Comparison of ENCODE assay signal across 1 cellular context in genomic region chr7:138223402-138223872, GRCh38.
TF ChIP-seq lines count a peak whose summit lies in the region.

No MANE protein-coding gene starts in this region.

TF ChIP-seq in K562, 482 proteins besides CTCF, POLR2A, EP300 and RAD21 (continued from another document and continues in another):
- TF ChIP-seq FOXO4 (CRISPR knock-in tag; IDR thresholded peaks at IDR 0.05) (0 out of 2 replicates have a peak, but pooled peaks have one; percentile 77), SOX6 (IDR thresholded peaks at IDR 0.05) (peak; percentile 54; the same call in 1 of the 2 replicates), ZNF592 (IDR thresholded peaks at IDR 0.05) (peak; percentile 98), HINFP (tag; conservative IDR thresholded peaks at IDR 0.05; ENCODE audit: low read depth) (peak; percentile 69), CHD2 (IDR thresholded peaks at IDR 0.05; ENCODE audit: low read depth, low read length) (no peak), ZNF140 (CRISPR knock-in tag; IDR thresholded peaks at IDR 0.05) (peak; percentile 79), STAT6 (CRISPR knock-in tag; IDR thresholded peaks at IDR 0.05) (no peak), CTBP1 (IDR thresholded peaks at IDR 0.05; ENCODE audit: borderline replicate concordance) (peak; percentile 34; the same call in 1 of the 2 replicates), PYGO2 (tag; IDR thresholded peaks at IDR 0.05) (peak; percentile 82), FOSL1 (tag; conservative IDR thresholded peaks at IDR 0.05) (no peak), MTA2 (IDR thresholded peaks at IDR 0.05; ENCODE audit: low read depth) (peak; percentile 76), L3MBTL2 (IDR thresholded peaks at IDR 0.05) (0 out of 2 replicates have a peak, but pooled peaks have one; percentile 15), TAF7 (tag; IDR thresholded peaks at IDR 0.05) (peak; percentile 30; the same call in 1 of the 2 replicates), MAZ (CRISPR knock-in tag; conservative IDR thresholded peaks at IDR 0.05 in 1 of 2, IDR thresholded peaks at IDR 0.05 in 1 of 2) (peak in 1 of 2 experiments; percentile 71; a peak in 2 of 4 replicates), TEAD4 (IDR thresholded peaks at IDR 0.05; ENCODE audit: low read length) (peak; percentile 81), TEAD4 (CRISPR knock-in tag; IDR thresholded peaks at IDR 0.05; ENCODE audit: borderline replicate concordance) (no peak), TRIM28 (IDR thresholded peaks at IDR 0.05) (peak; percentile 76), SRSF9 (IDR thresholded peaks at IDR 0.05; ENCODE audit: borderline replicate concordance, low read depth, low read length) (no peak), KAT7 (CRISPR knock-in tag; IDR thresholded peaks at IDR 0.05; ENCODE audit: borderline replicate concordance) (no peak), CBFA2T3 (IDR thresholded peaks at IDR 0.05) (peak; percentile 92), ZKSCAN8 (CRISPR knock-in tag; IDR thresholded peaks at IDR 0.05) (peak; percentile 35; the same call in 1 of the 2 replicates), ZNF75A (CRISPR knock-in tag; IDR thresholded peaks at IDR 0.05) (peak; percentile 73), ZNF384 (IDR thresholded peaks at IDR 0.05; ENCODE audit: low read depth, low read length) (no peak), IFI16 (CRISPR knock-in tag; IDR thresholded peaks at IDR 0.05) (peak; percentile 82), MTA3 (IDR thresholded peaks at IDR 0.05; ENCODE audit: borderline replicate concordance) (0 out of 2 replicates have a peak, but pooled peaks have one; percentile 23), ZNF740 (CRISPR knock-in tag; IDR thresholded peaks at IDR 0.05) (no peak), ZNF740 (tag; IDR thresholded peaks at IDR 0.05) (peak in 1 of 2 experiments; percentile 90; a peak in 2 of 4 replicates), BRCA1 (IDR thresholded peaks at IDR 0.05) (no peak), BRCA1 (CRISPR knock-in tag; IDR thresholded peaks at IDR 0.05) (no peak), NCOA4 (IDR thresholded peaks at IDR 0.05; ENCODE audit: partially characterized antibody) (no peak), BRF1 (IDR thresholded peaks at IDR 0.05; ENCODE audit: borderline replicate concordance, extremely low read depth, insufficient read length) (no peak), LCOR (CRISPR knock-in tag; IDR thresholded peaks at IDR 0.05) (no peak), ZNF780A (CRISPR knock-in tag; IDR thresholded peaks at IDR 0.05) (peak; percentile 85; the same call in 1 of the 2 replicates), BCOR (IDR thresholded peaks at IDR 0.05) (no peak), ZNF644 (tag; IDR thresholded peaks at IDR 0.05; ENCODE audit: low read depth) (0 out of 2 replicates have a peak, but pooled peaks have one; percentile 60), HNRNPL (IDR thresholded peaks at IDR 0.05; ENCODE audit: low read depth, low read length) (no peak), HDAC3 (IDR thresholded peaks at IDR 0.05; ENCODE audit: borderline replicate concordance, partially characterized antibody) (no peak), PHF20 (IDR thresholded peaks at IDR 0.05; ENCODE audit: partially characterized antibody) (no peak), ETV1 (tag; conservative IDR thresholded peaks at IDR 0.05; ENCODE audit: low read depth) (peak; percentile 56), ZNF696 (CRISPR knock-in tag; conservative IDR thresholded peaks at IDR 0.05) (no peak), ARID1B (IDR thresholded peaks at IDR 0.05) (peak; percentile 91), ERF (CRISPR knock-in tag; IDR thresholded peaks at IDR 0.05) (0 out of 2 replicates have a peak, but pooled peaks have one; percentile 60), TSHZ1 (CRISPR knock-in tag; IDR thresholded peaks at IDR 0.05) (peak; percentile 85), KDM5B (IDR thresholded peaks at IDR 0.05; ENCODE audit: insufficient replicate concordance, low read depth, low read length) (no peak), MTF1 (CRISPR knock-in tag; IDR thresholded peaks at IDR 0.05; ENCODE audit: borderline replicate concordance) (peak; percentile 82; the same call in 1 of the 2 replicates), CCNT2 (IDR thresholded peaks at IDR 0.05; ENCODE audit: borderline replicate concordance, extremely low read depth, insufficient read length, low read depth, low read length) (no peak), NR3C1 (CRISPR knock-in tag; IDR thresholded peaks at IDR 0.05) (no peak), ZNF41 (CRISPR knock-in tag; conservative IDR thresholded peaks at IDR 0.05) (0 out of 2 replicates have a peak, but pooled peaks have one; percentile 45), GTF2A2 (tag; IDR thresholded peaks at IDR 0.05) (peak; percentile 90), ZNF311 (CRISPR knock-in tag; IDR thresholded peaks at IDR 0.05) (peak; percentile 59; the same call in 1 of the 2 replicates), NKRF (IDR thresholded peaks at IDR 0.05; ENCODE audit: borderline replicate concordance) (no peak), ZBED1 (IDR thresholded peaks at IDR 0.05) (no peak), TSC22D4 (tag; IDR thresholded peaks at IDR 0.05) (no peak), PTTG1 (tag; IDR thresholded peaks at IDR 0.05; ENCODE audit: low read depth) (peak; percentile 87), CBX1 (IDR thresholded peaks at IDR 0.05; ENCODE audit: low read depth) (no peak), ZSCAN32 (CRISPR knock-in tag; IDR thresholded peaks at IDR 0.05) (0 out of 2 replicates have a peak, but pooled peaks have one; percentile 19), STAT5A (IDR thresholded peaks at IDR 0.05; ENCODE audit: borderline replicate concordance, low read length) (no peak)
